26 cellular contexts compared by ENCODE assay signal in the genomic region with DNA sequence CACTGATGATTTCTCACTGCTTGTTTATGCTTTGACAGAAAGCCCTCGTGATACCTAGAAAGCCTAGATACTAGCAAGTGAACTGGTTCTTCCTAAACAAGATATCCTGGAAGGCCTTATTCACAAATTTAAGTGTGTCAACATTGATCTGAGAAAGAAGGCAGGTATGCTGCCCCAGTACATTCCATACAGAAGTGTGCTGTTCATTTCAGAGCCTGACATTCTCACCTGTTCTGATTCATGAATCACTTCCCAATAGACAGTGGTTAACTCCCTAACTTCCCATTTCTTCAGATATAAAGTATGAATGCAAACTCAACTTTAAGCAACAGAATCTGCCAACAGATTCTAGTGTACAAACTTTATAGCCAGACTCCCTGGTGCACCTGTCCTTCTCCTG. TPM values are rescaled to one million over a fixed set of nuclear protein-coding genes. Genes with fewer than 3 reads are reported as not detected.
"Had no signal": no experiment of that assay in that cellular context is flagged by ENCODE, and none has a peak within 500 bp of the region (broad histone marks: within the 10 kb centered on the region; RNA-seq: fewer than 3 reads in every experiment).

No MANE protein-coding gene starts in this region.

- ATAC-seq: activated T-cell treated with anti-CD3 and anti-CD28 coated beads, Interleukin-2, amount 50 U/mL, for 72 hours had no signal

- H3K4me2 ChIP-seq: KMS-11 had no signal

- H3K27ac ChIP-seq: brain microvascular endothelial cell, KMS-11, VCaP had no signal

- DNase-seq: activated CD4-positive, alpha-beta memory T cell treated with anti-CD3 and anti-CD28 coated beads for 36 hours; activated CD4-positive, alpha-beta T cell treated with anti-CD3 and anti-CD28 coated beads, Interleukin-2, amount 10 ng/mL, durations not matched to agents 7 days and 5 days; activated CD4-positive, CD25-positive, alpha-beta regulatory T cell; activated CD8-positive, alpha-beta memory T cell treated with anti-CD3 and anti-CD28 coated beads, Interleukin-2, amount 50 U/mL, for 4 hours; activated gamma-delta T cell treated with Interleukin-2 at 50 U/mL for 16 hours; activated naive CD4-positive, alpha-beta T cell treated with anti-CD3 and anti-CD28 coated beads, Interleukin-2, amount 10 ng/mL, durations not matched to agents 7 days and 5 days; activated naive CD8-positive, alpha-beta T cell treated with anti-CD3 and anti-CD28 coated beads for 36 hours; activated T-cell treated with anti-CD3 and anti-CD28 coated beads, Interleukin-2, amount 50 U/mL, for 72 hours; brain microvascular endothelial cell; caudate nucleus; NCI-H1092; NCI-H1417; NCI-H1930; NCI-H2107; NCI-H345; NCI-H510A; NCI-H526 treated with DMSO at 0.1 percent for 48 hours; NK-92 treated with Interleukin-12 subunit alpha and Interleukin-12 subunit beta, amount 100 ng/mL, for 24 hours; OCI-M1; SIG-M5; T-helper 1 cell had no signal

- H3K9ac ChIP-seq: KMS-11 had no signal

- H3K36me3 ChIP-seq: brain microvascular endothelial cell had no signal

RNA-seq across cellular contexts. Expression of a gene that starts 15.5 kb away (rescaled TPM):
- total RNA-seq: activated CD4-positive, alpha-beta memory T cell treated with anti-CD3 and anti-CD28 coated beads for 36 hours; activated CD4-positive, alpha-beta T cell treated with anti-CD3 and anti-CD28 coated beads, Interleukin-2, amount 10 ng/mL, durations not matched to agents 7 days and 5 days; activated naive CD8-positive, alpha-beta T cell treated with anti-CD3 and anti-CD28 coated beads for 36 hours; activated T-helper 2 cell treated with anti-CD3 and anti-CD28 coated beads, Interferon-gamma antibody, Interleukin-2, Interleukin-4, amounts not matched to agents 10 μg/mL and 5 μg/mL and 100 μg/mL, durations not matched to agents 14 hours and 24 hours and 36 hours; MCF 10A; T-helper 2 cell treated with Interferon-gamma antibody and Interleukin-4, amounts not matched to agents 100 ng/mL and 5 ng/mL, for 36 hours had no signal
